In the genomic region with DNA sequence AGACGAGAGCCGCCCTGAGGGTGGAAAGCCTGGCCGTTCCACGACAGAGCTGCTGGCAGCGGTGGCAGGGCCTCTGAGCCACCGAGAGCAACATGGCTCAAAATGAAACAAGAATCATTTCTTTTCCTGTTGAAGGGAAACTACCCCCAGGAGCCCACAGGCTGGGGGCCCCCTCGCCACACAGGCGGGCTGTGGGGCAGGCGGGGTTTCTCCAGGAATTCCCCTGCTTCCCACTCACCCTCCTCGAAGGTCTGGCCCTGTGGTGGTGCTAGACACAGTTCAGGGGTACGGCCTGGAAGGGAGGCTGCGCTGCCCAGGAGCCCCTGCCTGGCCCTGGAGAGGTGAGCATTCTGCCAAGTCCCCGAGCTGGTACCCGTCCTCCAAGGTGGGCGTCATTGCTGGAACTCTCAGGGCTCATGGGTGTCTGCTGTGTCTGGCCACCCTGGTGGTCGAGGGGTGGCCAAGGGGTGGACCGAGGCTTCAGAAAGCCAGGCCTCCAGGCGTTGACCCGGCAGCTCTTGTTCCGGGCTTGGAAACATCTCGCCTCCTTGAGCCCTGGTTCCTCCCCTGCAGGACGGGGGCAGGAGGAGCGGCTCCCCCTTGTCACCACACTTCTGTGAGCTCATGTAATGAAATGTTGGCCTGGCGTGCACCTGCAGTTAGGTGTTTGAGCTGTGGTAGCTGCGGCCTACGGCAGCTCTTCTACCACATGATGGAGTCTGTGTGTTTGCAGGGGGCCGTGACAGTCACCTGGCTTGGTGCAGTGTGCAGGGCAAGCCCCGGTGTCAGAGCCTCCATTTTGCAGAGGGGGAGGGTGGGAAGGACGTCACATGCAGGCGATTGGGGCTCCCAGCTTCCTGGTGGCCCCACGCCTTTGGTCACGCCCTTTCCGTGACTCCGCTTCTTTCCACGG, we compare ENCODE assay signal across 8 cellular contexts.
DNase-seq lines count a peak whose midpoint lies in the region; ATAC-seq and TF ChIP-seq lines count a peak whose summit lies in the region.

No MANE protein-coding gene starts in this region.

- H3K4me1 ChIP-seq in lower lobe of right lung (peaks cover 81% of the 10 kb centered on the region), upper lobe of right lung (peaks cover 74% of the 10 kb centered on the region)

- H3K36me3 ChIP-seq in lower lobe of right lung (peaks cover 8% of the 10 kb centered on the region), upper lobe of right lung (no peaks in the 10 kb centered on the region)

- TF ChIP-seq CTCF in lower lobe of right lung (IDR thresholded peaks at IDR 0.05) (no peak), upper lobe of right lung (IDR thresholded peaks at IDR 0.05) (no peak)

- ATAC-seq in GM18508 (IDR thresholded peaks at IDR 0.05; ENCODE audit: insufficient read depth, unreplicated experiment) (peak; percentile 31), HG02884 (IDR thresholded peaks at IDR 0.05; ENCODE audit: unreplicated experiment) (peak; percentile 46), lower lobe of right lung (peak in 1 of 2 donors; percentile 3), upper lobe of right lung (no peak)

- H3K27me3 ChIP-seq in lower lobe of right lung (ENCODE audit: low read depth) (no peaks in the 10 kb centered on the region), upper lobe of right lung (no peaks in the 10 kb centered on the region)

- intact Hi-C loops in lower lobe of right lung (cut with DNase I), result no loop called here
- intact Hi-C loops in upper lobe of right lung (cut with DNase I), result no loop called here

- H3K9me3 ChIP-seq in lower lobe of right lung (no peaks in the 10 kb centered on the region), upper lobe of right lung (no peaks in the 10 kb centered on the region)

- peak; percentile 45 to 57 for DNase-seq in activated CD4-positive, alpha-beta T cell treated with anti-CD3 and anti-CD28 coated beads, Interleukin-2, amount 50 U/mL, for 4 hours
- no peak for DNase-seq in lower lobe of right lung
- no peak for DNase-seq in upper lobe of right lung
- no peak for DNase-seq in NCI-H2029 treated with DMSO at 0.1 percent for 48 hours (lab: John Stamatoyannopoulos, UW)
- no peak for DNase-seq in cerebellar nuclear complex (lab: John Stamatoyannopoulos, UW)
- DNase-seq in NOMO-1 treated with DMSO at 0.1 percent for 48 hours (lab: John Stamatoyannopoulos, UW; ENCODE audit: unreplicated experiment), result no peak

- H3K4me3 ChIP-seq in lower lobe of right lung (peak overlapping the region; percentile 7), upper lobe of right lung (no peak overlapping the region)

- H3K27ac ChIP-seq in lower lobe of right lung (peak overlapping the region; percentile 60), upper lobe of right lung (peak overlapping the region; percentile 66)

Comparison
In these comparisons a context has a peak if more than half of its experiments do, and no peak if none do; other contexts are left out.
1. DNase-seq: peak in activated CD4-positive, alpha-beta T cell treated with anti-CD3 and anti-CD28 coated beads, Interleukin-2, amount 50 U/mL, for 4 hours (2 of 2); none in lower lobe of right lung (single experiment), upper lobe of right lung (single experiment), NCI-H2029 treated with DMSO at 0.1 percent for 48 hours (single experiment), cerebellar nuclear complex (0 of 2) and NOMO-1 treated with DMSO at 0.1 percent for 48 hours (single experiment).